In the genomic region with DNA sequence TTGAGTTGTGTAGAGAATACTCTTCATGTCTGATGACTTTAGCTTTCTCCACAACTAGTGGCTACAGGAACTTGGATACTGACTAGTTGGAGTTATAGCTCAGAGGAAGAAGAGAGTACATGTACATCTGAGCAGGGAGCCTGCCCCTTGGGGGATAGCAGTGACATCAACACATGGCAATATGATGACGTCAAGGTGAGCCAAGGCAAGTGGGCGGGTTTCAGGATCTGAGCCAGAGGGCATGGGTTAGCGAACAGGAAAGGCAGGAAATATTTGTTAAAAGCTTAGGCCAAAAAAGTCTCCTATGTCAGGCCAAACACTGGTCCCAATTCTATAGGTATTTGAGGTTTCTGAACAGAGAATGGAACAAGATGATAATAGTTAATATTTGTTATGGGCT, we compare ENCODE assay signal across 15 cellular contexts. TPM values are rescaled to one million over a fixed set of nuclear protein-coding genes. Genes with fewer than 3 reads are reported as not detected.
DNase-seq lines count a peak whose midpoint lies in the region; ATAC-seq, FAIRE-seq and TF ChIP-seq lines count a peak whose summit lies in the region.
"Had no signal": no experiment of that assay in that cellular context is flagged by ENCODE, and none has a peak within 500 bp of the region (broad histone marks: within the 10 kb centered on the region; RNA-seq: fewer than 3 reads in every experiment).

No MANE protein-coding gene starts in this region.

- 35 to 45% (median 38%) methylated on average over 3 of the region's 3 CpGs for WGBS in psoas muscle, 3 donors

- H3K27ac ChIP-seq in left ventricle myocardium inferior (replicated peaks) = no peak overlapping the region
- H3K27ac ChIP-seq in psoas muscle = no peak overlapping the region
- H3K27ac ChIP-seq: A549 had no signal

- H3K27ac Mint-ChIP-seq in endothelial cell (ENCODE audit: unreplicated experiment) = peak overlapping the region; percentile 12
- H3K27ac Mint-ChIP-seq: naive B cell had no signal

- no peak for DNase-seq in Right ventricle myocardium superior
- DNase-seq in left ventricle myocardium inferior = no peak
- no peak for DNase-seq in endothelial cell (ENCODE audit: low spot score)
- DNase-seq in kidney tubule cell (ENCODE audit: low spot score) = peak; percentile 82
- DNase-seq in urothelium cell line (ENCODE audit: low spot score) = peak; percentile 39
- DNase-seq in psoas muscle = no peak
- DNase-seq in SW 1271 (lab: John Stamatoyannopoulos, UW) = no peak
- DNase-seq in NCI-H2029 (lab: John Stamatoyannopoulos, UW) = no peak
- DNase-seq: DND-41; hippocampal formation; naive B cell; NCI-H146; stimulated activated CD4-positive, alpha-beta T cell treated with anti-CD3 and anti-CD28 coated beads, Interleukin-15, amount 100 ng/mL, for 24 hours; T-helper 9 cell had no signal

- no peaks in the 10 kb centered on the region for H3K36me3 ChIP-seq in left ventricle myocardium inferior
- no peaks in the 10 kb centered on the region for H3K36me3 ChIP-seq in psoas muscle (ENCODE audit: insufficient read depth in 1 of 2, low read depth in 1 of 2)

- H3K27me3 ChIP-seq in left ventricle myocardium inferior (ENCODE audit: low read depth) = no peaks in the 10 kb centered on the region
- no peaks in the 10 kb centered on the region for H3K27me3 ChIP-seq in psoas muscle (ENCODE audit: insufficient read depth in 3 of 3, low read length in 2 of 3)

- TF ChIP-seq CTCF in left ventricle myocardium inferior (IDR thresholded peaks at IDR 0.05; ENCODE audit: borderline replicate concordance) (no peak), endothelial cell (IDR thresholded peaks at IDR 0.05; ENCODE audit: unreplicated experiment) (no peak), psoas muscle (IDR thresholded peaks at IDR 0.05) (no peak)

- H3K4me3 ChIP-seq in left ventricle myocardium inferior = no peak overlapping the region
- no peak overlapping the region for H3K4me3 ChIP-seq in psoas muscle
- H3K4me3 ChIP-seq: A549 had no signal

- FAIRE-seq in urothelium cell line (lab: Jason Lieb, UNC) = peak; percentile 20
- FAIRE-seq: A549 had no signal

- H3K36me3 Mint-ChIP-seq in endothelial cell (ENCODE audit: low read depth, unreplicated experiment) = no peaks in the 10 kb centered on the region

- no peaks in the 10 kb centered on the region for H3K4me1 ChIP-seq in left ventricle myocardium inferior
- H3K4me1 ChIP-seq in psoas muscle = peaks cover 7% of the 10 kb centered on the region

- ATAC-seq in Right ventricle myocardium superior (ENCODE audit: poor library complexity) = peak; percentile 40
- no peak for ATAC-seq in psoas muscle
- ATAC-seq: A549 had no signal

- H3K4me3 Mint-ChIP-seq in endothelial cell (ENCODE audit: unreplicated experiment) = no peak overlapping the region
- H3K4me3 Mint-ChIP-seq: naive B cell had no signal

- no peaks in the 10 kb centered on the region for H3K9me3 Mint-ChIP-seq in endothelial cell (ENCODE audit: unreplicated experiment)
- H3K9me3 Mint-ChIP-seq: naive B cell had no signal

- no peaks in the 10 kb centered on the region for H3K4me1 Mint-ChIP-seq in endothelial cell (ENCODE audit: unreplicated experiment)
- H3K4me1 Mint-ChIP-seq: naive B cell had no signal

- H3K9me3 ChIP-seq in left ventricle myocardium inferior (replicated peaks) = no peaks in the 10 kb centered on the region
- no peaks in the 10 kb centered on the region for H3K9me3 ChIP-seq in psoas muscle
- H3K9me3 ChIP-seq: A549 had no signal

- peaks cover 2% of the 10 kb centered on the region for H3K27me3 Mint-ChIP-seq in endothelial cell (ENCODE audit: unreplicated experiment)

- intact Hi-C loops in Right ventricle myocardium superior (cut with DNase I) = no loop called here
- intact Hi-C loops in left ventricle myocardium inferior (cut with micrococcal nuclease) = no loop called here
- intact Hi-C loops in psoas muscle (cut with DNase I) = no loop called here

RNA-seq across cellular contexts. Expression of a gene that starts 42.0 kb away (rescaled TPM):
- total RNA-seq in Right ventricle myocardium superior = not detected
- total RNA-seq in left ventricle myocardium inferior = not detected
- not detected for total RNA-seq in endothelial cell (ENCODE audit: unreplicated experiment)
- total RNA-seq in psoas muscle = not detected
- not detected for polyA plus RNA-seq in psoas muscle
- polyA plus RNA-seq: A549 had no signal

Comparison
In these comparisons a context has a peak if more than half of its experiments do, and no peak if none do; other contexts are left out.
1. DNase-seq: peak in kidney tubule cell (single experiment) and urothelium cell line (single experiment); none in Right ventricle myocardium superior (single experiment), left ventricle myocardium inferior (single experiment), endothelial cell (single experiment), psoas muscle (0 of 2), SW 1271 (0 of 2) and NCI-H2029 (single experiment).